Comparison of ENCODE assay signal across 10 cellular contexts in the genomic region with DNA sequence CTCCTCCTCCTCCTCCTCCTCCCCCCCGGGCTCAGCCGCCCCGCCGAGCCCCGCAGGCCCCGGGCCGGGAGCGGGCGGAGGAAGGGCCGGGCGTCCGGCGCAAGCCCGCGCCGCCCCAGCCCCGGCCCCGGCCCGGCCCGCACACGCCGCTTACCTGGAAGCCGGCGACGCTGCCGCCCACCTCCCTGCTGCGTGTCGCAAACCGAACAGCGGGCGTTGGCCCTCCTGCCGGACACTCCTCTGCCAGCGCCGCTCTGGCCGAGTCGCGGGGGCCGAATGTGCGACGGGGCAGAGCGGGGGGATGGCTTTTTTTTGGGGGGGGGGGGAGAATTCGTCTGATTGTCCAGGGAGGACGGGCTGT. TPM values are rescaled to one million over a fixed set of nuclear protein-coding genes. Genes with fewer than 3 reads are reported as not detected.
A peak's percentile ranks its signal among the peaks of the same experiment; 100 is the strongest.
DNase-seq lines count a peak whose midpoint lies in the region; TF ChIP-seq lines count a peak whose summit lies in the region.
"Had no signal": no experiment of that assay in that cellular context is flagged by ENCODE, and none has a peak within 500 bp of the region (broad histone marks: within the 10 kb centered on the region; RNA-seq: fewer than 3 reads in every experiment).

No MANE protein-coding gene starts in this region.

- H3K27ac ChIP-seq in mesodermal cell (ENCODE audit: low read depth, low read length, severe bottlenecking) (no peak overlapping the region), tibial nerve (peak overlapping the region in 2 of 4 donors; percentile 20 to 68)

- H3K9me3 ChIP-seq in mesodermal cell (ENCODE audit: control insufficient read depth, low read length) (no peaks in the 10 kb centered on the region), tibial nerve (no peaks in the 10 kb centered on the region)

- DNase-seq in NCI-H2227 (lab: John Stamatoyannopoulos, UW; ENCODE audit: unreplicated experiment) (peak; percentile 57), NCI-H2227 treated with DMSO at 0.1 percent for 48 hours (lab: John Stamatoyannopoulos, UW) (no peak), chondrocyte (ENCODE audit: low spot score) (no peak), tibial nerve (ENCODE audit: low spot score in 2 of 2) (no peak), DMS114 treated with DMSO at 0.1 percent for 48 hours (lab: John Stamatoyannopoulos, UW; ENCODE audit: unreplicated experiment) (no peak), SK-N-DZ (ENCODE audit: low spot score) (no peak)
- DNase-seq in stimulated activated CD4-positive, alpha-beta T cell treated with anti-CD3 and anti-CD28 coated beads, Interleukin-2, amount 100 ng/mL, for 48 hours = no peak

- H3K4me1 ChIP-seq in mesodermal cell (ENCODE audit: control insufficient read depth, insufficient read depth, low read length, poor library complexity, severe bottlenecking) (peaks cover 5% of the 10 kb centered on the region), tibial nerve (peaks cover 0 to 36% (median 6%) of the 10 kb centered on the region in 4 donors)

- no peak for TF ChIP-seq POLR2A in tibial nerve (IDR thresholded peaks at IDR 0.05)

- no peaks in the 10 kb centered on the region for H3K36me3 Mint-ChIP-seq in chondrocyte (ENCODE audit: low read depth)

- peaks cover 3% of the 10 kb centered on the region for H3K36me3 ChIP-seq in mesodermal cell (ENCODE audit: control insufficient read depth, insufficient read depth, low read length)
- no peaks in the 10 kb centered on the region for H3K36me3 ChIP-seq in tibial nerve

- TF ChIP-seq EP300 in tibial nerve (IDR thresholded peaks at IDR 0.05) = no peak

- peak overlapping the region; percentile 67 for H3K4me3 Mint-ChIP-seq in chondrocyte (ENCODE audit: unreplicated experiment)

- TF ChIP-seq CTCF in chondrocyte (IDR thresholded peaks at IDR 0.05) (no peak), tibial nerve (IDR thresholded peaks at IDR 0.05) (no peak)

- no peak overlapping the region for H3K27ac Mint-ChIP-seq in chondrocyte (ENCODE audit: unreplicated experiment)

- WGBS in mesodermal cell (ENCODE audit: insufficient coverage in 2 of 2), 2 experiments = 0% methylated on average over 26 of the region's 43 CpGs; no CpG with 5 or more reads in 1 of the 2 experiments
- WGBS in tibial nerve, 2 donors = 2% methylated on average over 11 to 25 of the region's 43 CpGs

- peaks cover 4 to 95% of the 10 kb centered on the region in 2 donors for H3K27me3 ChIP-seq in tibial nerve

- H3K9me3 Mint-ChIP-seq in chondrocyte (ENCODE audit: low read depth) = no peaks in the 10 kb centered on the region

- H3K4me3 ChIP-seq in mesodermal cell (ENCODE audit: extremely low read depth, insufficient read depth, low read length, poor library complexity, severe bottlenecking) (peak overlapping the region; percentile 45), tibial nerve (peak overlapping the region; percentile 18 to 54 (median 26))

- peaks cover 48% of the 10 kb centered on the region for H3K27me3 Mint-ChIP-seq in chondrocyte (ENCODE audit: low read depth)

- H3K4me1 Mint-ChIP-seq in chondrocyte (ENCODE audit: low read depth) = peaks cover 18% of the 10 kb centered on the region

RNA-seq across cellular contexts. Expression of a gene that starts 1.1 kb away (rescaled TPM):
- total RNA-seq in chondrocyte (107 to 716 TPM (median 110 TPM) in 3 replicates), tibial nerve (100 to 1,000 TPM; 131 to 246 (median 173) TPM)
- 516 TPM for polyA plus RNA-seq in mesodermal cell (2013, experiment 1 of 2)
- 616 TPM for polyA plus RNA-seq in mesodermal cell (2013, experiment 2 of 2)
- 0.29 and 0.32 TPM in 2 replicates for polyA plus RNA-seq in SK-N-DZ (2014; cell fraction: cytosol; rRNA removed)
- 0.14 TPM in 1 of 2 replicates, not detected in the other for polyA plus RNA-seq in SK-N-DZ (2014; cell fraction: nucleus; rRNA removed)

RNA-seq across cellular contexts. Expression of a gene that starts 23.0 kb away (rescaled TPM):
- total RNA-seq in chondrocyte (not detected in 3 replicates), tibial nerve (1 to 10 TPM in 1 of 4 donors, not detected in 3; 1.8 TPM)
- not detected for polyA plus RNA-seq in mesodermal cell (2013, experiment 1 of 2)
- polyA plus RNA-seq in mesodermal cell (2013, experiment 2 of 2) = not detected
- not detected in 2 replicates for polyA plus RNA-seq in SK-N-DZ (2014; cell fraction: cytosol; rRNA removed)
- 4.0 TPM in 1 of 2 replicates, not detected in the other for polyA plus RNA-seq in SK-N-DZ (2014; cell fraction: nucleus; rRNA removed)
- total RNA-seq: A673 had no signal

RNA-seq across cellular contexts. Expression of a gene that starts 33.6 kb away (rescaled TPM):
- total RNA-seq in chondrocyte (not detected in 3 replicates), tibial nerve (1 to 10 TPM in 1 of 4 donors, not detected in 3; 1.3 TPM)
- polyA plus RNA-seq in mesodermal cell (2013, experiment 1 of 2) = 0.81 TPM
- 0.51 TPM for polyA plus RNA-seq in mesodermal cell (2013, experiment 2 of 2)
- 21.2 and 31.3 TPM in 2 replicates for polyA plus RNA-seq in SK-N-DZ (2014; cell fraction: cytosol; rRNA removed)
- 164 and 174 TPM in 2 replicates for polyA plus RNA-seq in SK-N-DZ (2014; cell fraction: nucleus; rRNA removed)
- total RNA-seq: A673, mesenteric fat pad had no signal
